10 cellular contexts compared by ENCODE assay signal in the genomic region with DNA sequence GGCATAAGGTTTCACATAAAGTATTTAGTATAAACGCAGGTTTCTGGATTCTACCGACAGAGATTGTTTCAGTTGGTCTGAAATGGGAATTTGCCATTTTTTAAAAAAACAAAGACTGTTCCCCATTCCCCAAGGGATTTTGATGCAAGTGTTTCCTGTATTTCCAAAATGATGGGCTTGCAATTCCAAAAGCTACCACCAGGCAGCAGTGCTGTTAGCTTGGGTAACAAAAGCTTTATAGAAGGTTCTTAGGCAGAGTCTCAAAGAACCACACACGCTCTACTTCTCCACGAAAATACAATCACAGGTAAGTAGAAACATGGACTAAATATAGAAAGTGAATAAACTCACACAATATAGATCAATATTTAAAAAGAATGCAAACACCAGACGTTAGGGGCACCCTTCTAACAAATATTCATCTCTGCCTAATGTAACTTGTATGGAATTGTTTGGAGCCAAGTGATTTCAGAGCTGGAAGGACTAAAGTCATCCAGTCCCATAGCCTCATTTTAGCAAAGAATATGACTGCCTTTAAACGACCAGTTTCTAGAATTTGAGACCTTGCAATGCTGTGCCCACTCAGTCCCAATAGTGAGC.
DNase-seq lines count a peak whose midpoint lies in the region; ATAC-seq and TF ChIP-seq lines count a peak whose summit lies in the region.
"Had no signal": no experiment of that assay in that cellular context is flagged by ENCODE, and none has a peak within 500 bp of the region (broad histone marks: within the 10 kb centered on the region; RNA-seq: fewer than 3 reads in every experiment).

No MANE protein-coding gene starts in this region.

- 39 to 41% (median 40%) methylated on average over 6 of the region's 6 CpGs for WGBS in heart left ventricle, 4 donors
- 42% methylated on average over 6 of the region's 6 CpGs for WGBS in right cardiac atrium

- intact Hi-C loops in heart left ventricle (cut with DNase I): loop anchor here in 3 of 10 donors (2.0 to 5.0 kb wide), 2 partner anchors 152 to 154 kb away; a partner anchor contains a TSS
- intact Hi-C loops in right cardiac atrium (cut with DNase I): loop anchor here in 1 of 4 donors (10.0 kb wide), 1 partner anchor 150 kb away; a partner anchor contains a TSS

- H3K36me3 ChIP-seq in heart left ventricle: no peaks in the 10 kb centered on the region

- H3K27ac Mint-ChIP-seq in WTC11: no peak overlapping the region
- H3K27ac Mint-ChIP-seq: stimulated activated naive CD8-positive, alpha-beta T cell treated with anti-CD3 and anti-CD28 coated beads, Interleukin-15, Interleukin-2, amounts not matched to agents 100 ng/mL and 50 ng/mL, for 24 hours had no signal

- no peak overlapping the region for H3K4me3 Mint-ChIP-seq in WTC11
- H3K4me3 Mint-ChIP-seq: central memory CD8-positive, alpha-beta T cell; stimulated activated naive CD8-positive, alpha-beta T cell treated with anti-CD3 and anti-CD28 coated beads, Interleukin-15, Interleukin-2, amounts not matched to agents 100 ng/mL and 50 ng/mL, for 24 hours had no signal

- ATAC-seq in heart left ventricle (peak in 1 of 4 donors; percentile 22), right cardiac atrium (no peak), WTC11 (peak; percentile 31; the same call in 1 of the 2 replicates), HG03108 (IDR thresholded peaks at IDR 0.05; ENCODE audit: unreplicated experiment) (no peak)

- CTCF ChIA-PET in WTC11 (lab: Charles Lee): interaction anchor here (0.7 to 4.2 kb wide), 41 partner anchors 8 to 1128 kb away, joined by 3 to 80 read pairs (median 4); a partner anchor contains a TSS

- H3K9me3 Mint-ChIP-seq in WTC11: no peaks in the 10 kb centered on the region
- H3K9me3 Mint-ChIP-seq: central memory CD8-positive, alpha-beta T cell; stimulated activated naive CD8-positive, alpha-beta T cell treated with anti-CD3 and anti-CD28 coated beads, Interleukin-15, Interleukin-2, amounts not matched to agents 100 ng/mL and 50 ng/mL, for 24 hours had no signal

- no peaks in the 10 kb centered on the region for H3K36me3 Mint-ChIP-seq in WTC11

- TF ChIP-seq CTCF in heart left ventricle (IDR thresholded peaks at IDR 0.05) (peak; percentile 39 to 71 (median 61)), WTC11 (IDR thresholded peaks at IDR 0.05) (peak; percentile 82)

- H3K4me1 ChIP-seq in heart left ventricle (peaks cover 0 to 22% (median 6%) of the 10 kb centered on the region in 12 donors), right cardiac atrium (ENCODE audit: control insufficient read depth, insufficient read depth, low read length) (peaks cover 13% of the 10 kb centered on the region)

- no peak overlapping the region for H3K4me3 ChIP-seq in heart left ventricle
- H3K4me3 ChIP-seq in right cardiac atrium (ENCODE audit: low read length): no peak overlapping the region

- POLR2A ChIA-PET in WTC11 (lab: Charles Lee): interaction anchor here (0.7 kb wide), 1 partner anchor 24 kb away, joined by 3 read pairs; no protein-coding TSS in a partner anchor

- H3K4me1 Mint-ChIP-seq in WTC11: peaks cover 40% of the 10 kb centered on the region
- H3K4me1 Mint-ChIP-seq: central memory CD8-positive, alpha-beta T cell had no signal

- H3K27me3 ChIP-seq in heart left ventricle (no peaks in the 10 kb centered on the region), right cardiac atrium (ENCODE audit: control insufficient read depth, insufficient read depth) (no peaks in the 10 kb centered on the region)

- H3K27ac ChIP-seq in heart left ventricle (no peak overlapping the region), right cardiac atrium (ENCODE audit: low read length) (no peak overlapping the region)

- H3K9me3 ChIP-seq in heart left ventricle: no peaks in the 10 kb centered on the region
- H3K9me3 ChIP-seq in right cardiac atrium (ENCODE audit: control insufficient read depth, low read length): no peaks in the 10 kb centered on the region

- no peak for TF ChIP-seq POLR2A in heart left ventricle (IDR thresholded peaks at IDR 0.05)

- DNase-seq in heart left ventricle (no peak), right cardiac atrium (no peak), NCI-H1092 (lab: John Stamatoyannopoulos, UW) (peak; percentile 42), WTC11 (ENCODE audit: low spot score) (peak; percentile 74), hepatic stellate cell (ENCODE audit: low spot score) (peak; percentile 22), stromal cell of bone marrow (ENCODE audit: low read depth) (peak; percentile 65)
- no peak for DNase-seq in central memory CD4-positive, alpha-beta T cell

- H3K27me3 Mint-ChIP-seq in WTC11 (ENCODE audit: low read depth): no peaks in the 10 kb centered on the region
- H3K27me3 Mint-ChIP-seq: stimulated activated naive CD8-positive, alpha-beta T cell treated with anti-CD3 and anti-CD28 coated beads, Interleukin-15, Interleukin-2, amounts not matched to agents 100 ng/mL and 50 ng/mL, for 24 hours had no signal

TF ChIP-seq in WTC11, 78 proteins besides CTCF, POLR2A, EP300 and RAD21:
- TF ChIP-seq HMGA2 (CRISPR knock-in tag; IDR thresholded peaks at IDR 0.05): no peak
- no peak for TF ChIP-seq ZNF263 (CRISPR knock-in tag; IDR thresholded peaks at IDR 0.05; ENCODE audit: low read depth)
- no peak for TF ChIP-seq MYBL2 (CRISPR knock-in tag; IDR thresholded peaks at IDR 0.05)
- TF ChIP-seq, protein P1, sequence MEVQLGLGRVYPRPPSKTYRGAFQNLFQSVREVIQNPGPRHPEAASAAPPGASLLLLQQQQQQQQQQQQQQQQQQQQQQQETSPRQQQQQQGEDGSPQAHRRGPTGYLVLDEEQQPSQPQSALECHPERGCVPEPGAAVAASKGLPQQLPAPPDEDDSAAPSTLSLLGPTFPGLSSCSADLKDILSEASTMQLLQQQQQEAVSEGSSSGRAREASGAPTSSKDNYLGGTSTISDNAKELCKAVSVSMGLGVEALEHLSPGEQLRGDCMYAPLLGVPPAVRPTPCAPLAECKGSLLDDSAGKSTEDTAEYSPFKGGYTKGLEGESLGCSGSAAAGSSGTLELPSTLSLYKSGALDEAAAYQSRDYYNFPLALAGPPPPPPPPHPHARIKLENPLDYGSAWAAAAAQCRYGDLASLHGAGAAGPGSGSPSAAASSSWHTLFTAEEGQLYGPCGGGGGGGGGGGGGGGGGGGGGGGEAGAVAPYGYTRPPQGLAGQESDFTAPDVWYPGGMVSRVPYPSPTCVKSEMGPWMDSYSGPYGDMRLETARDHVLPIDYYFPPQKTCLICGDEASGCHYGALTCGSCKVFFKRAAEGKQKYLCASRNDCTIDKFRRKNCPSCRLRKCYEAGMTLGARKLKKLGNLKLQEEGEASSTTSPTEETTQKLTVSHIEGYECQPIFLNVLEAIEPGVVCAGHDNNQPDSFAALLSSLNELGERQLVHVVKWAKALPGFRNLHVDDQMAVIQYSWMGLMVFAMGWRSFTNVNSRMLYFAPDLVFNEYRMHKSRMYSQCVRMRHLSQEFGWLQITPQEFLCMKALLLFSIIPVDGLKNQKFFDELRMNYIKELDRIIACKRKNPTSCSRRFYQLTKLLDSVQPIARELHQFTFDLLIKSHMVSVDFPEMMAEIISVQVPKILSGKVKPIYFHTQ (CRISPR knock-in tag; IDR thresholded peaks at IDR 0.05): no peak
TF ChIP-seq in WTC11: peak in this region for 0.

Comparison
In these comparisons a context has a peak if more than half of its experiments do, and no peak if none do; other contexts are left out.
1. DNase-seq: peak in NCI-H1092 (single experiment), WTC11 (single experiment), hepatic stellate cell (single experiment) and stromal cell of bone marrow (single experiment); none in heart left ventricle (0 of 5), right cardiac atrium (0 of 3) and central memory CD4-positive, alpha-beta T cell (single experiment).